Comparison of ENCODE assay signal across 33 cellular contexts in genomic region chr7:99780588-99780987, GRCh38. TPM values are rescaled to one million over a fixed set of nuclear protein-coding genes. Genes with fewer than 3 reads are reported as not detected.
"Had no signal": no experiment of that assay in that cellular context is flagged by ENCODE, and none has a peak within 500 bp of the region (broad histone marks: within the 10 kb centered on the region; RNA-seq: fewer than 3 reads in every experiment).

No MANE protein-coding gene starts in this region.

- H3K36me3 Mint-ChIP-seq: naive thymus-derived CD8-positive, alpha-beta T cell; stimulated activated naive B cell treated with anti-CD40 and anti-IgM and Interleukin-4, amounts not matched to agents 10 μg/mL and 1 μg/mL and 100 μg/mL, for 72 hours; type B pancreatic cell had no signal

- ATAC-seq: heart right ventricle; left ventricle myocardium superior; lower lobe of right lung; naive thymus-derived CD8-positive, alpha-beta T cell; pancreas; right cardiac atrium; stimulated activated naive B cell treated with anti-CD40 and anti-IgM and Interleukin-4, amounts not matched to agents 10 μg/mL and 1 μg/mL and 100 μg/mL, for 72 hours had no signal

- FAIRE-seq: pancreas, small intestine had no signal

- H3K27me3 ChIP-seq: hepatocyte, pancreas, sigmoid colon, tibial nerve, uterus had no signal

- H3K9me3 Mint-ChIP-seq: nephron; neural crest cell; stimulated activated naive B cell treated with anti-CD40 and anti-IgM and Interleukin-4, amounts not matched to agents 10 μg/mL and 1 μg/mL and 100 μg/mL, for 72 hours; stimulated activated naive CD8-positive, alpha-beta T cell treated with anti-CD3 and anti-CD28 coated beads, Interleukin-15, Interleukin-2, amounts not matched to agents 100 ng/mL and 50 ng/mL, for 24 hours had no signal

- H3K79me2 ChIP-seq: hepatocyte had no signal

- H3K4me1 ChIP-seq: heart right ventricle, lower lobe of right lung, pancreas, prostate gland, sigmoid colon, tibial nerve, uterus had no signal

- H3K27ac ChIP-seq: heart right ventricle, hepatocyte, lower lobe of right lung, pancreas, prostate gland, sigmoid colon, tibial nerve, uterus had no signal

- H2AFZ ChIP-seq: hepatocyte had no signal

- H3K36me3 ChIP-seq: heart right ventricle, lower lobe of right lung, pancreas, prostate gland, sigmoid colon, tibial nerve, uterus had no signal

- H3K4me2 ChIP-seq: hepatocyte had no signal

- H3K9me3 ChIP-seq: lower lobe of right lung, pancreas, prostate gland, sigmoid colon, uterus had no signal

- H3K27ac Mint-ChIP-seq: naive thymus-derived CD8-positive, alpha-beta T cell; nephron; stimulated activated naive B cell treated with anti-CD40 and anti-IgM and Interleukin-4, amounts not matched to agents 10 μg/mL and 1 μg/mL and 100 μg/mL, for 72 hours; stimulated activated naive CD8-positive, alpha-beta T cell treated with anti-CD3 and anti-CD28 coated beads, Interleukin-15, Interleukin-2, amounts not matched to agents 100 ng/mL and 50 ng/mL, for 24 hours; type B pancreatic cell had no signal

- H3K4me3 Mint-ChIP-seq: naive thymus-derived CD8-positive, alpha-beta T cell; nephron; neural crest cell; stimulated activated naive B cell treated with anti-CD40 and anti-IgM and Interleukin-4, amounts not matched to agents 10 μg/mL and 1 μg/mL and 100 μg/mL, for 72 hours; stimulated activated naive CD8-positive, alpha-beta T cell treated with anti-CD3 and anti-CD28 coated beads, Interleukin-15, Interleukin-2, amounts not matched to agents 100 ng/mL and 50 ng/mL, for 24 hours; type B pancreatic cell had no signal

- H3K4me1 Mint-ChIP-seq: naive thymus-derived CD8-positive, alpha-beta T cell; neural crest cell; stimulated activated naive B cell treated with anti-CD40 and anti-IgM and Interleukin-4, amounts not matched to agents 10 μg/mL and 1 μg/mL and 100 μg/mL, for 72 hours had no signal

- H3K4me3 ChIP-seq: heart right ventricle, hepatocyte, lower lobe of right lung, pancreas, prostate gland, sigmoid colon, tibial nerve, uterus had no signal

- DNase-seq: heart right ventricle; islet precursor cell; left ventricle myocardium superior; lower lobe of right lung; mammary epithelial cell; mesenchymal stem cell; naive thymus-derived CD8-positive, alpha-beta T cell; nucleus accumbens; pancreas; posterior cingulate gyrus; retina; right cardiac atrium; sigmoid colon; small intestine; stimulated activated CD4-positive, alpha-beta T cell treated with anti-CD3 and anti-CD28 coated beads, Interleukin-1b, Interleukin-23, amount 100 ng/mL, for 48 hours; stimulated activated CD4-positive, alpha-beta T cell treated with anti-CD3 and anti-CD28 coated beads, Interleukin-2, amount 100 ng/mL, for 48 hours; stimulated activated CD4-positive, alpha-beta T cell treated with anti-CD3 and anti-CD28 coated beads, Interleukin-4, amount 100 ng/mL, for 4 hours; stimulated activated CD8-positive, alpha-beta memory T cell treated with anti-CD3 and anti-CD28 coated beads, Interleukin-4, amount 100 ng/mL, for 48 hours; stimulated activated naive B cell treated with anti-CD40 and anti-IgM and Interleukin-4, amounts not matched to agents 10 μg/mL and 1 μg/mL and 100 μg/mL, for 72 hours; substantia nigra; uterus had no signal

RNA-seq across cellular contexts. Expression of gene CYP3A4, which starts 3.4 kb away (rescaled TPM):
- total RNA-seq: heart right ventricle; kidney epithelial cell; left ventricle myocardium superior; lower lobe of right lung; mammary epithelial cell; naive thymus-derived CD8-positive, alpha-beta T cell; neural crest cell; osteoblast; prostate gland; right cardiac atrium; sigmoid colon; temporal lobe; ureter had no signal
- polyA plus RNA-seq: heart right ventricle, mammary epithelial cell had no signal

RNA-seq across cellular contexts. Expression of gene CYP3A7, which starts 45.6 kb away (rescaled TPM):
- total RNA-seq: heart right ventricle; kidney epithelial cell; left ventricle myocardium superior; mammary epithelial cell; naive thymus-derived CD8-positive, alpha-beta T cell; neural crest cell; osteoblast; prostate gland; right cardiac atrium; temporal lobe had no signal
- polyA plus RNA-seq: heart right ventricle; naive thymus-derived CD8-positive, alpha-beta T cell; right cardiac atrium had no signal

RNA-seq across cellular contexts. Expression of gene CYP3A43, which starts 47.2 kb away (rescaled TPM):
- total RNA-seq: kidney epithelial cell, left ventricle myocardium superior, lower lobe of right lung, mammary epithelial cell, mucosa of gallbladder, neural crest cell, osteoblast, right cardiac atrium, temporal lobe, tibial nerve had no signal
- polyA plus RNA-seq: heart right ventricle; mammary epithelial cell; naive thymus-derived CD8-positive, alpha-beta T cell; sigmoid colon; small intestine had no signal
